Comparison of ENCODE assay signal across 1 cellular context in the genomic region with DNA sequence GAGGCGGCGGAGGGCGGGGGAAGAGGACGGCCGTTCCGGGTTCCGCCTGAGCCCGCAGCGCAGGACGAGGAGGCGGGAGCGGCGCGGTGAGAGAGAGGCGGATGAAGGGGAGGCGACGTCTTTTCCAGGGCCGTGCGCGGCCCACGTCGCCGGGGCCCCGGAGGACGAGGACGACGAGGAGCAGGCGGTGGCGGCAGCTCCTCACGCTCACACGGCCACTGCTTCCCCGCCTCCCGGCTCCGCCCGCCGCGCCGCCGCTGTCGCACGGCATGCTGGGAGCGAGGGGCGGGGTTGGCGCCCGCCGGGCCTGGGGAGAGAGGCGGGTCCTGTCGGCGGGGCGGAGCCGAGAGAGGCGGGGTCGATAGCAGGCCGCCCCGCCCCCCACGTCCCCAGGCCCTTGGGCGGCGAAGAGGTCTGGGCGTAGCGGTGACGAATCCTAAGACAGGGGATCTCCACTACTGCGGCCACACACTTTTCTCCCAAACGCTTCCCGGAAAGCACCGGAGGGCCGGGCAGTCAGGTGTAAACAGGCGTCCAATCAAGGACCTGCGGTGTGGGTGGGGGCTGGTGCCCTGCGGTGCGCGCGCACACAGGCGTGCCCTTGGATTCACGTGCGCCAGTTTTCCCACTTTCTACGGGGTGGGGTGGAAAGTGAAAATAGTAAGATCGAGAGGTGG.
TF ChIP-seq lines count a peak whose summit lies in the region.
"Not testable (repeated sequence)": the region's sequence is repeated elsewhere in the genome, so short reads cannot be mapped to it uniquely, and the experiment has no call there.

TSS of gene SMG1 (minus strand) at position 220 of the 677 bp plus-strand sequence. CDS start 367 bp downstream, outside the sequence.

TF ChIP-seq in HepG2, 621 proteins besides CTCF, POLR2A, EP300 and RAD21 (continued from another document and continues in another):
- TF ChIP-seq, protein P1, sequence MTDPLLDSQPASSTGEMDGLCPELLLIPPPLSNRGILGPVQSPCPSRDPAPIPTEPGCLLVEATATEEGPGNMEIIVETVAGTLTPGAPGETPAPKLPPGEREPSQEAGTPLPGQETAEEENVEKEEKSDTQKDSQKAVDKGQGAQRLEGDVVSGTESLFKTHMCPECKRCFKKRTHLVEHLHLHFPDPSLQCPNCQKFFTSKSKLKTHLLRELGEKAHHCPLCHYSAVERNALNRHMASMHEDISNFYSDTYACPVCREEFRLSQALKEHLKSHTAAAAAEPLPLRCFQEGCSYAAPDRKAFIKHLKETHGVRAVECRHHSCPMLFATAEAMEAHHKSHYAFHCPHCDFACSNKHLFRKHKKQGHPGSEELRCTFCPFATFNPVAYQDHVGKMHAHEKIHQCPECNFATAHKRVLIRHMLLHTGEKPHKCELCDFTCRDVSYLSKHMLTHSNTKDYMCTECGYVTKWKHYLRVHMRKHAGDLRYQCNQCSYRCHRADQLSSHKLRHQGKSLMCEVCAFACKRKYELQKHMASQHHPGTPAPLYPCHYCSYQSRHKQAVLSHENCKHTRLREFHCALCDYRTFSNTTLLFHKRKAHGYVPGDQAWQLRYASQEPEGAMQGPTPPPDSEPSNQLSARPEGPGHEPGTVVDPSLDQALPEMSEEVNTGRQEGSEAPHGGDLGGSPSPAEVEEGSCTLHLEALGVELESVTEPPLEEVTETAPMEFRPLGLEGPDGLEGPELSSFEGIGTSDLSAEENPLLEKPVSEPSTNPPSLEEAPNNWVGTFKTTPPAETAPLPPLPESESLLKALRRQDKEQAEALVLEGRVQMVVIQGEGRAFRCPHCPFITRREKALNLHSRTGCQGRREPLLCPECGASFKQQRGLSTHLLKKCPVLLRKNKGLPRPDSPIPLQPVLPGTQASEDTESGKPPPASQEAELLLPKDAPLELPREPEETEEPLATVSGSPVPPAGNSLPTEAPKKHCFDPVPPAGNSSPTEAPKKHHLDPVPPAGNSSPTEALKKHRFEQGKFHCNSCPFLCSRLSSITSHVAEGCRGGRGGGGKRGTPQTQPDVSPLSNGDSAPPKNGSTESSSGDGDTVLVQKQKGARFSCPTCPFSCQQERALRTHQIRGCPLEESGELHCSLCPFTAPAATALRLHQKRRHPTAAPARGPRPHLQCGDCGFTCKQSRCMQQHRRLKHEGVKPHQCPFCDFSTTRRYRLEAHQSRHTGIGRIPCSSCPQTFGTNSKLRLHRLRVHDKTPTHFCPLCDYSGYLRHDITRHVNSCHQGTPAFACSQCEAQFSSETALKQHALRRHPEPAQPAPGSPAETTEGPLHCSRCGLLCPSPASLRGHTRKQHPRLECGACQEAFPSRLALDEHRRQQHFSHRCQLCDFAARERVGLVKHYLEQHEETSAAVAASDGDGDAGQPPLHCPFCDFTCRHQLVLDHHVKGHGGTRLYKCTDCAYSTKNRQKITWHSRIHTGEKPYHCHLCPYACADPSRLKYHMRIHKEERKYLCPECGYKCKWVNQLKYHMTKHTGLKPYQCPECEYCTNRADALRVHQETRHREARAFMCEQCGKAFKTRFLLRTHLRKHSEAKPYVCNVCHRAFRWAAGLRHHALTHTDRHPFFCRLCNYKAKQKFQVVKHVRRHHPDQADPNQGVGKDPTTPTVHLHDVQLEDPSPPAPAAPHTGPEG (CRISPR knock-in tag; IDR thresholded peaks at IDR 0.05): peak; percentile 84; the same call in 1 of the 2 replicates
- peak; percentile 92; the same call in 1 of the 2 replicates for TF ChIP-seq ZIK1 (CRISPR knock-in tag; IDR thresholded peaks at IDR 0.05; ENCODE audit: borderline replicate concordance, low read depth)
- TF ChIP-seq, protein P2, sequence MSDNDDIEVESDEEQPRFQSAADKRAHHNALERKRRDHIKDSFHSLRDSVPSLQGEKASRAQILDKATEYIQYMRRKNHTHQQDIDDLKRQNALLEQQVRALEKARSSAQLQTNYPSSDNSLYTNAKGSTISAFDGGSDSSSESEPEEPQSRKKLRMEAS (IDR thresholded peaks at IDR 0.05): peak; percentile 97
- 0 out of 2 replicates have a peak, but pooled peaks have one; percentile 66 for TF ChIP-seq BRCA1 (CRISPR knock-in tag; IDR thresholded peaks at IDR 0.05)
- TF ChIP-seq ZBTB20 (CRISPR knock-in tag; IDR thresholded peaks at IDR 0.05; ENCODE audit: borderline replicate concordance, low read depth): peak; percentile 24; the same call in 1 of the 2 replicates
- TF ChIP-seq SOX5 (CRISPR knock-in tag; IDR thresholded peaks at IDR 0.05; ENCODE audit: borderline replicate concordance): peak; percentile 61
- TF ChIP-seq, protein P3, sequence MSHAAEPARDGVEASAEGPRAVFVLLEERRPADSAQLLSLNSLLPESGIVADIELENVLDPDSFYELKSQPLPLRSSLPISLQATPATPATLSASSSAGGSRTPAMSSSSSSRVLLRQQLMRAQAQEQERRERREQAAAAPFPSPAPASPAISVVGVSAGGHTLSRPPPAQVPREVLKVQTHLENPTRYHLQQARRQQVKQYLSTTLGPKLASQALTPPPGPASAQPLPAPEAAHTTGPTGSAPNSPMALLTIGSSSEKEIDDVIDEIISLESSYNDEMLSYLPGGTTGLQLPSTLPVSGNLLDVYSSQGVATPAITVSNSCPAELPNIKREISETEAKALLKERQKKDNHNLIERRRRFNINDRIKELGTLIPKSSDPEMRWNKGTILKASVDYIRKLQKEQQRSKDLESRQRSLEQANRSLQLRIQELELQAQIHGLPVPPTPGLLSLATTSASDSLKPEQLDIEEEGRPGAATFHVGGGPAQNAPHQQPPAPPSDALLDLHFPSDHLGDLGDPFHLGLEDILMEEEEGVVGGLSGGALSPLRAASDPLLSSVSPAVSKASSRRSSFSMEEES (CRISPR knock-in tag; IDR thresholded peaks at IDR 0.05): peak; percentile 92
- peak; percentile 62 for TF ChIP-seq KLF13 (CRISPR knock-in tag; IDR thresholded peaks at IDR 0.05)
- 0 out of 2 replicates have a peak, but pooled peaks have one; percentile 13 for TF ChIP-seq HNF4A (CRISPR knock-in tag; IDR thresholded peaks at IDR 0.05)
- peak; percentile 96 for TF ChIP-seq SMAD9 (CRISPR knock-in tag; IDR thresholded peaks at IDR 0.05)
- TF ChIP-seq, protein P4, sequence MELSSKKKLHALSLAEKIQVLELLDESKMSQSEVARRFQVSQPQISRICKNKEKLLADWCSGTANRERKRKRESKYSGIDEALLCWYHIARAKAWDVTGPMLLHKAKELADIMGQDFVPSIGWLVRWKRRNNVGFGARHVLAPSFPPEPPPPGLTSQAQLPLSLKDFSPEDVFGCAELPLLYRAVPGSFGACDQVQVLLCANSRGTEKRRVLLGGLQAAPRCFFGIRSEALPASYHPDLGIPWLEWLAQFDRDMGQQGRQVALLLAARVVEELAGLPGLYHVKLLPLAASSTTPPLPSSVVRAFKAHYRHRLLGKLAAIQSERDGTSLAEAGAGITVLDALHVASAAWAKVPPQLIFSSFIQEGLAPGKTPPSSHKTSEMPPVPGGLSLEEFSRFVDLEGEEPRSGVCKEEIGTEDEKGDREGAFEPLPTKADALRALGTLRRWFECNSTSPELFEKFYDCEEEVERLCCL (CRISPR knock-in tag; IDR thresholded peaks at IDR 0.05; ENCODE audit: borderline replicate concordance): peak; percentile 63
- TF ChIP-seq, protein P5, sequence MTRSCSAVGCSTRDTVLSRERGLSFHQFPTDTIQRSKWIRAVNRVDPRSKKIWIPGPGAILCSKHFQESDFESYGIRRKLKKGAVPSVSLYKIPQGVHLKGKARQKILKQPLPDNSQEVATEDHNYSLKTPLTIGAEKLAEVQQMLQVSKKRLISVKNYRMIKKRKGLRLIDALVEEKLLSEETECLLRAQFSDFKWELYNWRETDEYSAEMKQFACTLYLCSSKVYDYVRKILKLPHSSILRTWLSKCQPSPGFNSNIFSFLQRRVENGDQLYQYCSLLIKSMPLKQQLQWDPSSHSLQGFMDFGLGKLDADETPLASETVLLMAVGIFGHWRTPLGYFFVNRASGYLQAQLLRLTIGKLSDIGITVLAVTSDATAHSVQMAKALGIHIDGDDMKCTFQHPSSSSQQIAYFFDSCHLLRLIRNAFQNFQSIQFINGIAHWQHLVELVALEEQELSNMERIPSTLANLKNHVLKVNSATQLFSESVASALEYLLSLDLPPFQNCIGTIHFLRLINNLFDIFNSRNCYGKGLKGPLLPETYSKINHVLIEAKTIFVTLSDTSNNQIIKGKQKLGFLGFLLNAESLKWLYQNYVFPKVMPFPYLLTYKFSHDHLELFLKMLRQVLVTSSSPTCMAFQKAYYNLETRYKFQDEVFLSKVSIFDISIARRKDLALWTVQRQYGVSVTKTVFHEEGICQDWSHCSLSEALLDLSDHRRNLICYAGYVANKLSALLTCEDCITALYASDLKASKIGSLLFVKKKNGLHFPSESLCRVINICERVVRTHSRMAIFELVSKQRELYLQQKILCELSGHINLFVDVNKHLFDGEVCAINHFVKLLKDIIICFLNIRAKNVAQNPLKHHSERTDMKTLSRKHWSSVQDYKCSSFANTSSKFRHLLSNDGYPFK (CRISPR knock-in tag; IDR thresholded peaks at IDR 0.05; ENCODE audit: borderline replicate concordance): peak; percentile 80; the same call in 1 of the 2 replicates
- peak; percentile 99 for TF ChIP-seq ARID2 (CRISPR knock-in tag; IDR thresholded peaks at IDR 0.05; ENCODE audit: borderline replicate concordance)
- peak; percentile 84 for TF ChIP-seq ZNF614 (CRISPR knock-in tag; IDR thresholded peaks at IDR 0.05; ENCODE audit: borderline replicate concordance)
- TF ChIP-seq ZNF687 (CRISPR knock-in tag; IDR thresholded peaks at IDR 0.05): peak; percentile 97
- TF ChIP-seq ZNF484 (CRISPR knock-in tag; IDR thresholded peaks at IDR 0.05; ENCODE audit: borderline replicate concordance, low read depth): peak; percentile 84; the same call in 1 of the 2 replicates
- TF ChIP-seq GABPA (IDR thresholded peaks at IDR 0.05; ENCODE audit: low read depth, low read length); NR2F6 (IDR thresholded peaks at IDR 0.05): not testable (repeated sequence)
- TF ChIP-seq GABPA (CRISPR knock-in tag; IDR thresholded peaks at IDR 0.05; ENCODE audit: low read depth): peak; percentile 43; the same call in 1 of the 2 replicates
- peak; percentile 91 for TF ChIP-seq NFYC (CRISPR knock-in tag; IDR thresholded peaks at IDR 0.05)
- TF ChIP-seq, protein P6, sequence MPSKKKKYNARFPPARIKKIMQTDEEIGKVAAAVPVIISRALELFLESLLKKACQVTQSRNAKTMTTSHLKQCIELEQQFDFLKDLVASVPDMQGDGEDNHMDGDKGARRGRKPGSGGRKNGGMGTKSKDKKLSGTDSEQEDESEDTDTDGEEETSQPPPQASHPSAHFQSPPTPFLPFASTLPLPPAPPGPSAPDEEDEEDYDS (CRISPR knock-in tag; IDR thresholded peaks at IDR 0.05): peak; percentile 80
- TF ChIP-seq ATF2 (CRISPR knock-in tag; IDR thresholded peaks at IDR 0.05): peak; percentile 72; the same call in 1 of the 2 replicates
- 0 out of 2 replicates have a peak, but pooled peaks have one; percentile 19 for TF ChIP-seq ZNF101 (CRISPR knock-in tag; IDR thresholded peaks at IDR 0.05; ENCODE audit: borderline replicate concordance, low read depth)
- peak; percentile 97 for TF ChIP-seq ZNF776 (CRISPR knock-in tag; IDR thresholded peaks at IDR 0.05)
- peak; percentile 95; the same call in 1 of the 2 replicates for TF ChIP-seq ZNF20 (CRISPR knock-in tag; IDR thresholded peaks at IDR 0.05)
- TF ChIP-seq DR1 (CRISPR knock-in tag; IDR thresholded peaks at IDR 0.05): peak; percentile 71
- peak; percentile 47; the same call in 1 of the 2 replicates for TF ChIP-seq NCOR1 (IDR thresholded peaks at IDR 0.05; ENCODE audit: borderline replicate concordance, low read length)
- TF ChIP-seq NR2F6 (CRISPR knock-in tag; IDR thresholded peaks at IDR 0.05): peak; percentile 55; the same call in 1 of the 2 replicates
- peak; percentile 71 for TF ChIP-seq ELF3 (CRISPR knock-in tag; IDR thresholded peaks at IDR 0.05)
- peak; percentile 23; the same call in 1 of the 2 replicates for TF ChIP-seq ZNF589 (CRISPR knock-in tag; conservative IDR thresholded peaks at IDR 0.05)
- TF ChIP-seq HCFC1 (IDR thresholded peaks at IDR 0.05; ENCODE audit: low read depth, low read length): peak; percentile 19; the same call in 1 of the 2 replicates
- peak; percentile 99 for TF ChIP-seq ZNF430 (CRISPR knock-in tag; IDR thresholded peaks at IDR 0.05)
- 0 out of 2 replicates have a peak, but pooled peaks have one; percentile 31 for TF ChIP-seq ZFP41 (CRISPR knock-in tag; IDR thresholded peaks at IDR 0.05; ENCODE audit: borderline replicate concordance)
- peak; percentile 74 for TF ChIP-seq POLR2AphosphoS5 (IDR thresholded peaks at IDR 0.05; ENCODE audit: low read depth, low read length)
- TF ChIP-seq ZNF747 (CRISPR knock-in tag; IDR thresholded peaks at IDR 0.05; ENCODE audit: borderline replicate concordance): peak; percentile 93; the same call in 1 of the 2 replicates
- TF ChIP-seq NFKB2 (CRISPR knock-in tag; IDR thresholded peaks at IDR 0.05; ENCODE audit: borderline replicate concordance): peak; percentile 98; the same call in 1 of the 2 replicates
- TF ChIP-seq WIZ (CRISPR knock-in tag; IDR thresholded peaks at IDR 0.05): peak; percentile 5; the same call in 1 of the 2 replicates
- TF ChIP-seq ZNF816 (CRISPR knock-in tag; IDR thresholded peaks at IDR 0.05; ENCODE audit: borderline replicate concordance): peak; percentile 87; the same call in 1 of the 2 replicates
